1 cellular context compared by ENCODE assay signal in the genomic region with DNA sequence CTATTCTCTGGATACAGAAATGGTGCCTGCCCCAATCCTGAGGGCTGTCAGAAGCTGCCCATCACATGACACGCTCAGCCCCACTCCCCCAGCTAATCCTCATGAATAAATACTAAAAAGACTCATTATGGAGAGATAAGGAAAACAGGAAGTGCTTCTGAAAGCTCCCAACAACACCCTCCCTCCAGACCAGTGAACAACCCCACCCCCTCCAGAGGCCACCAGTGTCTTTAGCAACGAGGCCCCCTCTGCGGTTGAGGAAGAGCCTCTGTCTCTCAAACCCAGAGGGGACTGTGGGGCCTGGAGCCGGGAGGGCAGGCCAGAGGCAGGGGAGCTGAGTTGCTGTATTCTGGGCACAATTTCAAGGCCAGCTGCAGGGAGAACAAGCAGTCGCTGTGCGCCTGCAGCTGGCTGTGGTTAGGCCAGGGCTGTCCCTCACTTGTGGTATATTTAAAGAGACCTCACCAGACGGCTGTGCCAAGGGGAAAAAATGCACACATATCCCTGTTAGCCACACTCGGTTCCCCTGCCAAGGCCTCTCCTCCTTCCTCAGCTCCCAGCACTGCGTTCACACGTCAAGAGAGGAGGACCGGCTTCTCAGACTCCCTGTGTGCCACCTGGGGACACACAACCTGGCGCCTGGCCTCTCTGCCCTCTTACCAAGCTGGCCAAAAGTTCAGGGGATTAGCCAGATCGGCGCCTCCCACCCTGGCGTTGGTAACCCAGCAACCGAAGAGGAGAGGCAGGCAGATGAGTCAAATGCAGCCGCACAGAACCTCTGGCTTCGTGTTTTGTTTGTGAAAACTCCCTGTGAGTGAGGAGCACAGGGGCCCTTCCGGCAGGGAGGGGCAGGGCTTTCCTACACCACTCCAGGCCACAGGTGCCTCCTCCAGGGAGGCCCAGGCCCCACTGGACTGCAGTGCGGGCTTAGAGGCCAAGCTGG.
TF ChIP-seq lines count a peak whose summit lies in the region.

No MANE protein-coding gene starts in this region.

TF ChIP-seq in HepG2, 621 proteins besides CTCF, POLR2A, EP300 and RAD21 (continued from another document and continues in another):
- TF ChIP-seq, protein P1, sequence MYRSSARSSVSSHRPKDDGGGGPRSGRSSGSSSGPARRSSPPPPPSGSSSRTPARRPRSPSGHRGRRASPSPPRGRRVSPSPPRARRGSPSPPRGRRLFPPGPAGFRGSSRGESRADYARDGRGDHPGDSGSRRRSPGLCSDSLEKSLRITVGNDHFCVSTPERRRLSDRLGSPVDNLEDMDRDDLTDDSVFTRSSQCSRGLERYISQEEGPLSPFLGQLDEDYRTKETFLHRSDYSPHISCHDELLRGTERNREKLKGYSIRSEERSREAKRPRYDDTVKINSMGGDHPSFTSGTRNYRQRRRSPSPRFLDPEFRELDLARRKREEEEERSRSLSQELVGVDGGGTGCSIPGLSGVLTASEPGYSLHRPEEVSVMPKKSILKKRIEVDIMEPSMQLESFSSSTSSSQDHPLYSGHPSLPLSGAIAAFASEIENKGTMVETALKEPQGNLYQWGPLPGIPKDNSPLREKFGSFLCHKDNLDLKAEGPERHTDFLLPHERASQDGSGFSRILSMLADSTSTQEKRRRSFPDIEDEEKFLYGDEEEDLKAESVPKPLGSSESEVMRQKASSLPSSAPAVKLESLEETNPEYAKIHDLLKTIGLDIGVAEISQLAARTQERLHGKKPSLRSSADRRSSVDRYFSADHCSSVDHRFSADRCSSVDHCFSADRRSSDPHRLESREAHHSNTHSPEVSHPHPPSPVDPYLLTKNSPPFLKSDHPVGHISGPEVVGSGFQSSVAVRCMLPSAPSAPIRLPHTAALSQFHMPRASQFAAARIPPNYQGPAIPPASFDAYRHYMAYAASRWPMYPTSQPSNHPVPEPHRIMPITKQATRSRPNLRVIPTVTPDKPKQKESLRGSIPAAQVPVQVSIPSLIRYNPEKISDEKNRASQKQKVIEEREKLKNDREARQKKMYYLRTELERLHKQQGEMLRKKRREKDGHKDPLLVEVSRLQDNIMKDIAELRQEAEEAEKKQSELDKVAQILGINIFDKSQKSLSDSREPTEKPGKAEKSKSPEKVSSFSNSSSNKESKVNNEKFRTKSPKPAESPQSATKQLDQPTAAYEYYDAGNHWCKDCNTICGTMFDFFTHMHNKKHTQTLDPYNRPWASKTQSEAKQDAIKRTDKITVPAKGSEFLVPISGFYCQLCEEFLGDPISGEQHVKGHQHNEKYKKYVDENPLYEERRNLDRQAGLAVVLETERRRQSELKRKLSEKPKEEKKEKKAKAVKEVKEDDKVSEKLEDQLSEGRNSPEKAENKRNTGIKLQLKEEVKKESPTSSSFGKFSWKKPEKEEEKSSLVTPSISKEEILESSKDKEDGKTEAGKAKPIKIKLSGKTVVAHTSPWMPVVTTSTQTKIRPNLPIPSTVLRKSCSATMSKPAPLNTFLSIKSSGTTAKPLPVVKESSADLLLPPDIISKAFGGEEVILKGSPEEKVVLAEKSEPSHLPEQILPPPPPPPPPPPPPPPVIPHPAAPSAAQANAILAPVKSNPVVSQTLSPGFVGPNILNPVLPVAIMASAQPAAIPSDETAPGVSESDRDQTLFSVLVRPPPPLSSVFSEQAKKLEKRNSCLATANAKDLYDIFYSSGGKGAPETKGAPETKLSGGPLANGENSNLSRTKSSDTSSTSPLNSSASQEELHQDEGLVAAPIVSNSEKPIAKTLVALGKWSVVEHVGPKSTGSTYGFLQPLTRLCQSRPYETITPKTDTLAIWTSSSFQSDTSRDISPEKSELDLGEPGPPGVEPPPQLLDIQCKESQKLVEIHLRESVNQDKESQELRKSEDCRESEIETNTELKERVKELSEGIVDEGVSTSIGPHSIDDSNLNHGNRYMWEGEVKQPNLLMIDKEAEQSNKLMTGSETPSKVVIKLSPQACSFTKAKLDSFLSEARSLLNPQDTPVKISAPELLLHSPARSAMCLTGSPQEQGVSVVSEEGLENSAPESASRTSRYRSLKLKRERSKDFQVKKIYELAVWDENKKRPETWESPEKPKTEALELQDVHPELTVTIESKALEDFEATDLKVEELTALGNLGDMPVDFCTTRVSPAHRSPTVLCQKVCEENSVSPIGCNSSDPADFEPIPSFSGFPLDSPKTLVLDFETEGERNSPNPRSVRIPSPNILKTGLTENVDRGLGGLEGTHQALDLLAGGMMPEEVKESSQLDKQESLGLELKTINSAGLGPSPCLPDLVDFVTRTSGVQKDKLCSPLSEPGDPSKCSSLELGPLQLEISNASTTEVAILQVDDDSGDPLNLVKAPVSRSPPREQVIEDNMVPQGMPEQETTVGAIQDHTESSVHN (CRISPR knock-in tag; IDR thresholded peaks at IDR 0.05): no peak
- TF ChIP-seq ZNF782 (CRISPR knock-in tag; IDR thresholded peaks at IDR 0.05; ENCODE audit: borderline replicate concordance) (0 out of 2 replicates have a peak, but pooled peaks have one; percentile 47), HOXA3 (CRISPR knock-in tag; IDR thresholded peaks at IDR 0.05) (no peak), ZNF333 (CRISPR knock-in tag; IDR thresholded peaks at IDR 0.05; ENCODE audit: borderline replicate concordance) (no peak), ZNF839 (CRISPR knock-in tag; IDR thresholded peaks at IDR 0.05; ENCODE audit: borderline replicate concordance) (no peak), RARG (CRISPR knock-in tag; IDR thresholded peaks at IDR 0.05; ENCODE audit: low read depth) (no peak), ZNF775 (CRISPR knock-in tag; IDR thresholded peaks at IDR 0.05; ENCODE audit: borderline replicate concordance) (no peak), MAFG (CRISPR knock-in tag; IDR thresholded peaks at IDR 0.05) (no peak), ZBTB8A (CRISPR knock-in tag; IDR thresholded peaks at IDR 0.05; ENCODE audit: borderline replicate concordance, low read depth) (no peak), ZFP82 (CRISPR knock-in tag; IDR thresholded peaks at IDR 0.05; ENCODE audit: borderline replicate concordance) (no peak), MED8 (CRISPR knock-in tag; IDR thresholded peaks at IDR 0.05; ENCODE audit: insufficient replicate concordance) (no peak), RARA (CRISPR knock-in tag; IDR thresholded peaks at IDR 0.05) (peak; percentile 42), NFIC (IDR thresholded peaks at IDR 0.05; ENCODE audit: low read length) (no peak), REXO4 (CRISPR knock-in tag; IDR thresholded peaks at IDR 0.05; ENCODE audit: borderline replicate concordance) (no peak), SAP130 (CRISPR knock-in tag; IDR thresholded peaks at IDR 0.05; ENCODE audit: low read depth) (peak; percentile 66), TCF7 (IDR thresholded peaks at IDR 0.05; ENCODE audit: low read depth) (no peak)
- TF ChIP-seq, protein P2, sequence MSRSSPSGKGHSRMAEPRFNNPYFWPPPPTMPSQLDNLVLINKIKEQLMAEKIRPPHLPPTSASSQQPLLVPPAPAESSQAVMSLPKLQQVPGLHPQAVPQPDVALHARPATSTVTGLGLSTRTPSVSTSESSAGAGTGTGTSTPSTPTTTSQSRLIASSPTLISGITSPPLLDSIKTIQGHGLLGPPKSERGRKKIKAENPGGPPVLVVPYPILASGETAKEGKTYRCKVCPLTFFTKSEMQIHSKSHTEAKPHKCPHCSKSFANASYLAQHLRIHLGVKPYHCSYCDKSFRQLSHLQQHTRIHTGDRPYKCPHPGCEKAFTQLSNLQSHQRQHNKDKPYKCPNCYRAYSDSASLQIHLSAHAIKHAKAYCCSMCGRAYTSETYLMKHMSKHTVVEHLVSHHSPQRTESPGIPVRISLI (CRISPR knock-in tag; IDR thresholded peaks at IDR 0.05; ENCODE audit: borderline replicate concordance): no peak
- TF ChIP-seq, protein P3, sequence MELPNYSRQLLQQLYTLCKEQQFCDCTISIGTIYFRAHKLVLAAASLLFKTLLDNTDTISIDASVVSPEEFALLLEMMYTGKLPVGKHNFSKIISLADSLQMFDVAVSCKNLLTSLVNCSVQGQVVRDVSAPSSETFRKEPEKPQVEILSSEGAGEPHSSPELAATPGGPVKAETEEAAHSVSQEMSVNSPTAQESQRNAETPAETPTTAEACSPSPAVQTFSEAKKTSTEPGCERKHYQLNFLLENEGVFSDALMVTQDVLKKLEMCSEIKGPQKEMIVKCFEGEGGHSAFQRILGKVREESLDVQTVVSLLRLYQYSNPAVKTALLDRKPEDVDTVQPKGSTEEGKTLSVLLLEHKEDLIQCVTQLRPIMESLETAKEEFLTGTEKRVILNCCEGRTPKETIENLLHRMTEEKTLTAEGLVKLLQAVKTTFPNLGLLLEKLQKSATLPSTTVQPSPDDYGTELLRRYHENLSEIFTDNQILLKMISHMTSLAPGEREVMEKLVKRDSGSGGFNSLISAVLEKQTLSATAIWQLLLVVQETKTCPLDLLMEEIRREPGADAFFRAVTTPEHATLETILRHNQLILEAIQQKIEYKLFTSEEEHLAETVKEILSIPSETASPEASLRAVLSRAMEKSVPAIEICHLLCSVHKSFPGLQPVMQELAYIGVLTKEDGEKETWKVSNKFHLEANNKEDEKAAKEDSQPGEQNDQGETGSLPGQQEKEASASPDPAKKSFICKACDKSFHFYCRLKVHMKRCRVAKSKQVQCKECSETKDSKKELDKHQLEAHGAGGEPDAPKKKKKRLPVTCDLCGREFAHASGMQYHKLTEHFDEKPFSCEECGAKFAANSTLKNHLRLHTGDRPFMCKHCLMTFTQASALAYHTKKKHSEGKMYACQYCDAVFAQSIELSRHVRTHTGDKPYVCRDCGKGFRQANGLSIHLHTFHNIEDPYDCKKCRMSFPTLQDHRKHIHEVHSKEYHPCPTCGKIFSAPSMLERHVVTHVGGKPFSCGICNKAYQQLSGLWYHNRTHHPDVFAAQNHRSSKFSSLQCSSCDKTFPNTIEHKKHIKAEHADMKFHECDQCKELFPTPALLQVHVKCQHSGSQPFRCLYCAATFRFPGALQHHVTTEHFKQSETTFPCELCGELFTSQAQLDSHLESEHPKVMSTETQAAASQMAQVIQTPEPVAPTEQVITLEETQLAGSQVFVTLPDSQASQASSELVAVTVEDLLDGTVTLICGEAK (IDR thresholded peaks at IDR 0.05): no peak
- TF ChIP-seq, protein P3 (CRISPR knock-in tag; IDR thresholded peaks at IDR 0.05): peak; percentile 44; the same call in 1 of the 2 replicates
- TF ChIP-seq, protein P4, sequence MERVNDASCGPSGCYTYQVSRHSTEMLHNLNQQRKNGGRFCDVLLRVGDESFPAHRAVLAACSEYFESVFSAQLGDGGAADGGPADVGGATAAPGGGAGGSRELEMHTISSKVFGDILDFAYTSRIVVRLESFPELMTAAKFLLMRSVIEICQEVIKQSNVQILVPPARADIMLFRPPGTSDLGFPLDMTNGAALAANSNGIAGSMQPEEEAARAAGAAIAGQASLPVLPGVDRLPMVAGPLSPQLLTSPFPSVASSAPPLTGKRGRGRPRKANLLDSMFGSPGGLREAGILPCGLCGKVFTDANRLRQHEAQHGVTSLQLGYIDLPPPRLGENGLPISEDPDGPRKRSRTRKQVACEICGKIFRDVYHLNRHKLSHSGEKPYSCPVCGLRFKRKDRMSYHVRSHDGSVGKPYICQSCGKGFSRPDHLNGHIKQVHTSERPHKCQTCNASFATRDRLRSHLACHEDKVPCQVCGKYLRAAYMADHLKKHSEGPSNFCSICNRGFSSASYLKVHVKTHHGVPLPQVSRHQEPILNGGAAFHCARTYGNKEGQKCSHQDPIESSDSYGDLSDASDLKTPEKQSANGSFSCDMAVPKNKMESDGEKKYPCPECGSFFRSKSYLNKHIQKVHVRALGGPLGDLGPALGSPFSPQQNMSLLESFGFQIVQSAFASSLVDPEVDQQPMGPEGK (CRISPR knock-in tag; IDR thresholded peaks at IDR 0.05): 0 out of 2 replicates have a peak, but pooled peaks have one; percentile 50
- TF ChIP-seq, protein P5, sequence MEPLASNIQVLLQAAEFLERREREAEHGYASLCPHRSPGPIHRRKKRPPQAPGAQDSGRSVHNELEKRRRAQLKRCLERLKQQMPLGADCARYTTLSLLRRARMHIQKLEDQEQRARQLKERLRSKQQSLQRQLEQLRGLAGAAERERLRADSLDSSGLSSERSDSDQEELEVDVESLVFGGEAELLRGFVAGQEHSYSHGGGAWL (CRISPR knock-in tag; IDR thresholded peaks at IDR 0.05): peak; percentile 54; the same call in 1 of the 2 replicates
- TF ChIP-seq, protein P6, sequence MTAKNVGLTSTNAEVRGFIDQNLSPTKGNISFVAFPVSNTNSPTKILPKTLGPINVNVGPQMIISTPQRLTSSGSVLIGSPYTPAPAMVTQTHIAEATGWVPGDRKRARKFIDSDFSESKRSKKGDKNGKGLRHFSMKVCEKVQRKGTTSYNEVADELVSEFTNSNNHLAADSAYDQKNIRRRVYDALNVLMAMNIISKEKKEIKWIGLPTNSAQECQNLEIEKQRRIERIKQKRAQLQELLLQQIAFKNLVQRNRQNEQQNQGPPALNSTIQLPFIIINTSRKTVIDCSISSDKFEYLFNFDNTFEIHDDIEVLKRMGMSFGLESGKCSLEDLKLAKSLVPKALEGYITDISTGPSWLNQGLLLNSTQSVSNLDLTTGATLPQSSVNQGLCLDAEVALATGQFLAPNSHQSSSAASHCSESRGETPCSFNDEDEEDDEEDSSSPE (CRISPR knock-in tag; IDR thresholded peaks at IDR 0.05): peak; percentile 50; the same call in 1 of the 2 replicates
- TF ChIP-seq, protein P7, sequence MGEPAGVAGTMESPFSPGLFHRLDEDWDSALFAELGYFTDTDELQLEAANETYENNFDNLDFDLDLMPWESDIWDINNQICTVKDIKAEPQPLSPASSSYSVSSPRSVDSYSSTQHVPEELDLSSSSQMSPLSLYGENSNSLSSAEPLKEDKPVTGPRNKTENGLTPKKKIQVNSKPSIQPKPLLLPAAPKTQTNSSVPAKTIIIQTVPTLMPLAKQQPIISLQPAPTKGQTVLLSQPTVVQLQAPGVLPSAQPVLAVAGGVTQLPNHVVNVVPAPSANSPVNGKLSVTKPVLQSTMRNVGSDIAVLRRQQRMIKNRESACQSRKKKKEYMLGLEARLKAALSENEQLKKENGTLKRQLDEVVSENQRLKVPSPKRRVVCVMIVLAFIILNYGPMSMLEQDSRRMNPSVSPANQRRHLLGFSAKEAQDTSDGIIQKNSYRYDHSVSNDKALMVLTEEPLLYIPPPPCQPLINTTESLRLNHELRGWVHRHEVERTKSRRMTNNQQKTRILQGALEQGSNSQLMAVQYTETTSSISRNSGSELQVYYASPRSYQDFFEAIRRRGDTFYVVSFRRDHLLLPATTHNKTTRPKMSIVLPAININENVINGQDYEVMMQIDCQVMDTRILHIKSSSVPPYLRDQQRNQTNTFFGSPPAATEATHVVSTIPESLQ (CRISPR knock-in tag; conservative IDR thresholded peaks at IDR 0.05): no peak
